Comparison of ENCODE assay signal across 10 cellular contexts in the genomic region with DNA sequence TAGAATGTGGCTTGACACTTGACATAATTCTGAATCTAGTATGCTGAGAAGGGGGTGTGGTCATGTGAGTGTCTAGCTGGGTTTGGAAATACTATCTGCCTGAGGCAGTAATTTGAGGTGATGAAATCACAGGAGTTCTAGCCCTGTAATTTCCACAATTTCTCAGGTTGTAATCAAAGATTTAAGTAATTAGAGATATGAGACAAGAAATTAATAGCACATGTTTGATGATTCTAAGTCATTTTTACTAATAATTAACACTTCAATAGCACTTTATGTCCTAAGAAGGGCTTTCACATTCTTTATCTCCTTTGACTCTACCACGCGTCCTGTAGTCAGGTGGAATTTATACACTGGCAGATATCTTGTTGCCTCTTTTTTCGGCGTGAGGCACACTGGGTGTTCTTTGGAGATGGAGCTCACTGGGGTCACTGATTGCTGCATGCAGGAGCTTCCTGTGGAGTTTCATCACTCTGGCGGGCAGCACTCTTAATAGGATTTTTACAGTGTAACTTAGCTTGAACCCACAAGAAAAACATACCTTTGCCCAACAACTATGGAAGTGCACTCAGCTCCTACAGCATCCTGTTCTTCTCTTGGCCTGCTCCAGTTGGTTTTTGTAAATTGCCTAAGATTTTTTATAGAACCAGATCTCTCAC. TPM values are rescaled to one million over a fixed set of nuclear protein-coding genes. Genes with fewer than 3 reads are reported as not detected.
DNase-seq lines count a peak whose midpoint lies in the region; ATAC-seq, FAIRE-seq and TF ChIP-seq lines count a peak whose summit lies in the region.
"Had no signal": no experiment of that assay in that cellular context is flagged by ENCODE, and none has a peak within 500 bp of the region (broad histone marks: within the 10 kb centered on the region; RNA-seq: fewer than 3 reads in every experiment).

No MANE protein-coding gene starts in this region.

- no peak for FAIRE-seq in GM12891 (lab: Jason Lieb, UNC)
- FAIRE-seq: colon had no signal

- H3K4me3 Mint-ChIP-seq in activated naive CD4-positive, alpha-beta T cell treated with anti-CD3 and anti-CD28 coated beads for 36 hours: no peak overlapping the region
- H3K4me3 Mint-ChIP-seq: stimulated activated effector memory CD8-positive, alpha-beta T cell treated with anti-CD3 and anti-CD28 coated beads, Interleukin-12 subunit alpha, Interleukin-12 subunit beta, amount 100 ng/mL, for 72 hours had no signal

- intact Hi-C loops in activated naive CD4-positive, alpha-beta T cell treated with anti-CD3 and anti-CD28 coated beads for 36 hours (cut with micrococcal nuclease): loop anchor here (5.0 kb wide), 2 partner anchors 624 to 866 kb away; a partner anchor contains a TSS
- intact Hi-C loops in upper lobe of right lung (cut with DNase I): no loop called here

- DNase-seq in activated naive CD4-positive, alpha-beta T cell treated with anti-CD3 and anti-CD28 coated beads for 36 hours: no peak
- DNase-seq in activated naive CD4-positive, alpha-beta T cell treated with anti-CD3 and anti-CD28 coated beads, Interleukin-2, amount 50 U/mL, for 16 hours: no peak
- no peak for DNase-seq in RWPE2 (ENCODE audit: low spot score)
- peak; percentile 94 for DNase-seq in fibroblast of mammary gland (ENCODE audit: low read depth)
- DNase-seq in upper lobe of right lung: no peak
- no peak for DNase-seq in GM12891 (ENCODE audit: insufficient read length, low spot score)
- DNase-seq in GM10248 (ENCODE audit: extremely low spot score): no peak
- no peak for DNase-seq in NCI-H1436 (lab: John Stamatoyannopoulos, UW)

- TF ChIP-seq CTCF in RWPE2 (IDR thresholded peaks at IDR 0.05; ENCODE audit: poor library complexity, severe bottlenecking): no peak
- TF ChIP-seq CTCF in fibroblast of mammary gland (conservative IDR thresholded peaks at IDR 0.05; ENCODE audit: control insufficient read depth, insufficient read depth, low read depth, low read length): no peak
- no peak for TF ChIP-seq CTCF in upper lobe of right lung (IDR thresholded peaks at IDR 0.05)
- no peak for TF ChIP-seq CTCF in GM10248 (IDR thresholded peaks at IDR 0.05; ENCODE audit: control extremely low read depth, extremely low read depth, low read depth, missing control alignments)

- no peaks in the 10 kb centered on the region for H3K27me3 ChIP-seq in RWPE2 (ENCODE audit: insufficient read depth, poor library complexity, severe bottlenecking)
- no peaks in the 10 kb centered on the region for H3K27me3 ChIP-seq in upper lobe of right lung

- POLR2A ChIA-PET in GM10248 (lab: Yijun Ruan, JAX): no interaction called here

- H3K27me3 Mint-ChIP-seq in activated naive CD4-positive, alpha-beta T cell treated with anti-CD3 and anti-CD28 coated beads for 36 hours (ENCODE audit: low read depth): no peaks in the 10 kb centered on the region

- H3K27ac ChIP-seq in RWPE2 (ENCODE audit: poor library complexity, severe bottlenecking) (peak overlapping the region; percentile 99), upper lobe of right lung (peak overlapping the region; percentile 14)

- CTCF ChIA-PET in activated naive CD4-positive, alpha-beta T cell treated with anti-CD3 and anti-CD28 coated beads for 36 hours (lab: Charles Lee): interaction anchor here (1.1 to 2.1 kb wide), 3 partner anchors 12 to 314 kb away, joined by 4 to 10 read pairs (median 5); no protein-coding TSS in a partner anchor
- CTCF ChIA-PET in GM10248 (lab: Yijun Ruan, JAX): interaction anchor here (1.1 to 2.2 kb wide), 5 partner anchors 9 to 124 kb away, joined by 3 to 14 read pairs (median 5); no protein-coding TSS in a partner anchor

- peaks cover 6% of the 10 kb centered on the region for H3K36me3 ChIP-seq in RWPE2 (ENCODE audit: low read depth)
- H3K36me3 ChIP-seq in upper lobe of right lung: no peaks in the 10 kb centered on the region

- no peaks in the 10 kb centered on the region for H3K9me3 Mint-ChIP-seq in activated naive CD4-positive, alpha-beta T cell treated with anti-CD3 and anti-CD28 coated beads for 36 hours
- H3K9me3 Mint-ChIP-seq: stimulated activated effector memory CD8-positive, alpha-beta T cell treated with anti-CD3 and anti-CD28 coated beads, Interleukin-12 subunit alpha, Interleukin-12 subunit beta, amount 100 ng/mL, for 72 hours had no signal

- TF ChIP-seq POLR2A in GM12891 (IDR thresholded peaks at IDR 0.05; ENCODE audit: low read depth, low read length): no peak

- H3K4me3 ChIP-seq in RWPE2 (ENCODE audit: severe bottlenecking) (no peak overlapping the region), fibroblast of mammary gland (ENCODE audit: control insufficient read depth, low read depth, low read length) (no peak overlapping the region), upper lobe of right lung (no peak overlapping the region)

- peak overlapping the region; percentile 39 for H3K27ac Mint-ChIP-seq in activated naive CD4-positive, alpha-beta T cell treated with anti-CD3 and anti-CD28 coated beads for 36 hours
- H3K27ac Mint-ChIP-seq: stimulated activated effector memory CD8-positive, alpha-beta T cell treated with anti-CD3 and anti-CD28 coated beads, Interleukin-12 subunit alpha, Interleukin-12 subunit beta, amount 100 ng/mL, for 72 hours had no signal

- peaks cover 59% of the 10 kb centered on the region for H3K4me1 Mint-ChIP-seq in activated naive CD4-positive, alpha-beta T cell treated with anti-CD3 and anti-CD28 coated beads for 36 hours (ENCODE audit: low read depth)

- ATAC-seq in RWPE2 (ENCODE audit: low read depth): no peak
- peak; percentile 39 for ATAC-seq in upper lobe of right lung
- ATAC-seq: stimulated activated effector memory CD8-positive, alpha-beta T cell treated with anti-CD3 and anti-CD28 coated beads, Interleukin-12 subunit alpha, Interleukin-12 subunit beta, amount 100 ng/mL, for 72 hours had no signal

- H3K4me1 ChIP-seq in RWPE2 (ENCODE audit: insufficient read depth, poor library complexity, severe bottlenecking) (peaks cover 74% of the 10 kb centered on the region), upper lobe of right lung (peaks cover 35% of the 10 kb centered on the region)

- H3K9me3 ChIP-seq in RWPE2 (ENCODE audit: severe bottlenecking) (no peaks in the 10 kb centered on the region), upper lobe of right lung (no peaks in the 10 kb centered on the region)

- H3K36me3 Mint-ChIP-seq in activated naive CD4-positive, alpha-beta T cell treated with anti-CD3 and anti-CD28 coated beads for 36 hours (ENCODE audit: low read depth): peaks cover 17% of the 10 kb centered on the region

TF ChIP-seq in GM12891, 5 proteins besides CTCF, POLR2A, EP300 and RAD21:
- TF ChIP-seq POU2F2 (IDR thresholded peaks at IDR 0.05; ENCODE audit: low read depth, low read length): no peak
- no peak for TF ChIP-seq PAX5 (IDR thresholded peaks at IDR 0.05; ENCODE audit: insufficient read depth, low read length, severe bottlenecking)
- TF ChIP-seq SPI1 (IDR thresholded peaks at IDR 0.05; ENCODE audit: low read depth, low read length): no peak
- TF ChIP-seq TAF1 (IDR thresholded peaks at IDR 0.05; ENCODE audit: low read depth, low read length): no peak
- TF ChIP-seq POLR2AphosphoS5 (IDR thresholded peaks at IDR 0.05; ENCODE audit: low read depth, low read length): no peak

RNA-seq across cellular contexts. Expression of a gene that starts 3.3 kb away (rescaled TPM):
- total RNA-seq in activated naive CD4-positive, alpha-beta T cell treated with anti-CD3 and anti-CD28 coated beads for 36 hours: 10 to 100 TPM; 19.2 to 19.6 TPM
- 22.8 TPM for total RNA-seq in upper lobe of right lung
- not detected for polyA plus RNA-seq in GM12891 (2012; ENCODE audit: low read depth, missing spikeins)

RNA-seq across cellular contexts. Expression of a gene that starts 3.7 kb away (rescaled TPM):
- total RNA-seq in activated naive CD4-positive, alpha-beta T cell treated with anti-CD3 and anti-CD28 coated beads for 36 hours: 100 to 1,000 TPM; 138 to 143 TPM
- total RNA-seq in upper lobe of right lung: 7.6 TPM
- polyA plus RNA-seq in GM12891 (2012; ENCODE audit: low read depth, missing spikeins): 1.8 TPM

Comparison
In these comparisons a context has a peak if more than half of its experiments do, and no peak if none do; other contexts are left out.
1. RNA of a gene that starts 3.7 kb away (total RNA-seq): 138 to 143 TPM in activated naive CD4-positive, alpha-beta T cell treated with anti-CD3 and anti-CD28 coated beads for 36 hours; 7.6 TPM in upper lobe of right lung (single experiment); every median in the first group is over 10 times any median in the second.